Comparison of ENCODE assay signal across 25 cellular contexts in the genomic region with DNA sequence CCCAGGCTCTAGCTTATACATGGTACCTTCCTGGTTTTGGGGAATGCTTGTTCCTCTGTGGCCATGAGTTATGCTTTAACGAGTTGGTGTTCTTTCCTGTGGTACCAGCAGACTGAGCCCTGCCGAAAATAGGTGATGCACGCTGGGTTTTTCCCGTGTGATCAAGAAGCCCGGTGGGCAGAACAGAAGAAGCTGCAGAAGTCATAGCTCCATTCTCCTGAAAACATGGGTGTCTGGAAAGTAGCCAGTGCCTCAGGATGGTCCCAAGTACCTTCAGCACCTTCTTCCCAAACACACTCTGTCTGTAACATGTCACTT. TPM values are rescaled to one million over a fixed set of nuclear protein-coding genes. Genes with fewer than 3 reads are reported as not detected.
DNase-seq lines count a peak whose midpoint lies in the region; ATAC-seq, FAIRE-seq and TF ChIP-seq lines count a peak whose summit lies in the region.
"Had no signal": no experiment of that assay in that cellular context is flagged by ENCODE, and none has a peak within 500 bp of the region (broad histone marks: within the 10 kb centered on the region; RNA-seq: fewer than 3 reads in every experiment).

No MANE protein-coding gene starts in this region.

- H3K36me3 ChIP-seq in astrocyte (ENCODE audit: insufficient read depth, low read length), result peaks cover 4% of the 10 kb centered on the region

- peaks cover 31% of the 10 kb centered on the region for H3K4me1 Mint-ChIP-seq in activated naive CD8-positive, alpha-beta T cell treated with anti-CD3 and anti-CD28 coated beads, Interleukin-2, amount 50 U/mL, for 24 hours
- H3K4me1 Mint-ChIP-seq in activated naive CD8-positive, alpha-beta T cell treated with anti-CD3 and anti-CD28 coated beads for 36 hours, result peaks cover 21% of the 10 kb centered on the region
- peaks cover 68% of the 10 kb centered on the region for H3K4me1 Mint-ChIP-seq in HFFc6 (ENCODE audit: low read depth)
- peaks cover 33% of the 10 kb centered on the region for H3K4me1 Mint-ChIP-seq in astrocyte (ENCODE audit: low read depth, unreplicated experiment)
- peaks cover 42 to 66% of the 10 kb centered on the region in 2 donors for H3K4me1 Mint-ChIP-seq in stimulated activated naive B cell treated with anti-CD40 and anti-IgM and Interleukin-4, amounts not matched to agents 10 μg/mL and 1 μg/mL and 100 μg/mL, for 72 hours

- peak overlapping the region; percentile 65 for H3K27ac Mint-ChIP-seq in activated naive CD8-positive, alpha-beta T cell treated with anti-CD3 and anti-CD28 coated beads, Interleukin-2, amount 50 U/mL, for 24 hours
- H3K27ac Mint-ChIP-seq in activated naive CD8-positive, alpha-beta T cell treated with anti-CD3 and anti-CD28 coated beads for 36 hours, result no peak overlapping the region
- H3K27ac Mint-ChIP-seq in HFFc6 (peak overlapping the region; percentile 77), astrocyte (ENCODE audit: unreplicated experiment) (peak overlapping the region; percentile 59)
- peak overlapping the region; percentile 72 for H3K27ac Mint-ChIP-seq in stimulated activated naive B cell treated with anti-CD40 and anti-IgM and Interleukin-4, amounts not matched to agents 10 μg/mL and 1 μg/mL and 100 μg/mL, for 72 hours
- H3K27ac Mint-ChIP-seq: activated CD4-positive, alpha-beta T cell treated with anti-CD3 and anti-CD28 coated beads, Interleukin-2, amount 10 ng/mL, durations not matched to agents 24 days and 14 days; B cell; endodermal cell; type B pancreatic cell had no signal

- H3K4me3 ChIP-seq in astrocyte (ENCODE audit: insufficient read depth, low read depth, low read length), result no peak overlapping the region
- H3K4me3 ChIP-seq: A549, SJSA1, smooth muscle cell had no signal

- no peak overlapping the region for H3K9ac ChIP-seq in astrocyte (ENCODE audit: low read length)

- H3K4me2 ChIP-seq in astrocyte (ENCODE audit: low read length), result no peak overlapping the region
- H3K4me2 ChIP-seq: A549, smooth muscle cell had no signal

- no peak for TF ChIP-seq CTCF in HFFc6 (IDR thresholded peaks at IDR 0.05)
- no peak for TF ChIP-seq CTCF in astrocyte (IDR thresholded peaks at IDR 0.05; ENCODE audit: insufficient read depth, low read depth, low read length)

- H3K27me3 ChIP-seq in astrocyte (ENCODE audit: insufficient read depth, low read length), result no peaks in the 10 kb centered on the region
- H3K27me3 ChIP-seq: SJSA1 had no signal

- no peaks in the 10 kb centered on the region for H3K9me3 Mint-ChIP-seq in activated naive CD8-positive, alpha-beta T cell treated with anti-CD3 and anti-CD28 coated beads, Interleukin-2, amount 50 U/mL, for 24 hours
- H3K9me3 Mint-ChIP-seq in activated naive CD8-positive, alpha-beta T cell treated with anti-CD3 and anti-CD28 coated beads for 36 hours, result no peaks in the 10 kb centered on the region
- H3K9me3 Mint-ChIP-seq in HFFc6 (no peaks in the 10 kb centered on the region), astrocyte (ENCODE audit: unreplicated experiment) (no peaks in the 10 kb centered on the region)
- H3K9me3 Mint-ChIP-seq in stimulated activated naive B cell treated with anti-CD40 and anti-IgM and Interleukin-4, amounts not matched to agents 10 μg/mL and 1 μg/mL and 100 μg/mL, for 72 hours, result peaks cover 2 to 4% of the 10 kb centered on the region in 2 donors
- H3K9me3 Mint-ChIP-seq: activated CD4-positive, alpha-beta T cell treated with anti-CD3 and anti-CD28 coated beads, Interleukin-2, amount 10 ng/mL, durations not matched to agents 24 days and 14 days; activated T-helper 2 cell treated with anti-CD3 and anti-CD28 coated beads, Interferon-gamma antibody, Interleukin-2, Interleukin-4, amounts not matched to agents 10 μg/mL and 5 μg/mL and 100 μg/mL, durations not matched to agents 14 hours and 24 hours and 36 hours; endodermal cell; IgD-negative memory B cell; memory B cell; stimulated activated naive CD8-positive, alpha-beta T cell treated with anti-CD3 and anti-CD28 coated beads, Interleukin-15, Interleukin-2, amounts not matched to agents 100 ng/mL and 50 ng/mL, for 24 hours; type B pancreatic cell had no signal

- DNase-seq in activated naive CD8-positive, alpha-beta T cell treated with anti-CD3 and anti-CD28 coated beads, Interleukin-2, amount 50 U/mL, for 24 hours, result no peak
- DNase-seq in activated naive CD8-positive, alpha-beta T cell treated with anti-CD3 and anti-CD28 coated beads for 36 hours, result no peak
- DNase-seq in HFFc6, result no peak
- DNase-seq in astrocyte (ENCODE audit: low read depth), result no peak
- peak; percentile 44 for DNase-seq in stimulated activated naive B cell treated with anti-CD40 and anti-IgM and Interleukin-4, amounts not matched to agents 10 μg/mL and 1 μg/mL and 100 μg/mL, for 72 hours
- no peak for DNase-seq in DMS53 treated with DMSO at 0.1 percent for 48 hours (lab: John Stamatoyannopoulos, UW; ENCODE audit: unreplicated experiment)
- no peak for DNase-seq in NCI-H82 (lab: John Stamatoyannopoulos, UW)
- DNase-seq: activated CD4-positive, alpha-beta T cell treated with anti-CD3 and anti-CD28 coated beads, Interleukin-2, amount 10 ng/mL, durations not matched to agents 24 days and 14 days; cortex of kidney; endodermal cell; left cardiac atrium; NCI-H1105 treated with DMSO at 0.1 percent for 48 hours; NCI-H2081; NCI-H446 had no signal

- H3K27ac ChIP-seq in astrocyte (ENCODE audit: low read depth, low read length), result no peak overlapping the region
- H3K27ac ChIP-seq: A549, SJSA1 had no signal

- no peak overlapping the region for H3K4me3 Mint-ChIP-seq in activated naive CD8-positive, alpha-beta T cell treated with anti-CD3 and anti-CD28 coated beads, Interleukin-2, amount 50 U/mL, for 24 hours
- no peak overlapping the region for H3K4me3 Mint-ChIP-seq in activated naive CD8-positive, alpha-beta T cell treated with anti-CD3 and anti-CD28 coated beads for 36 hours
- H3K4me3 Mint-ChIP-seq in HFFc6 (0 out of 2 replicates have a peak overlapping the region, but pooled peaks have one; percentile 47), astrocyte (ENCODE audit: unreplicated experiment) (no peak overlapping the region)
- H3K4me3 Mint-ChIP-seq in stimulated activated naive B cell treated with anti-CD40 and anti-IgM and Interleukin-4, amounts not matched to agents 10 μg/mL and 1 μg/mL and 100 μg/mL, for 72 hours, result peak overlapping the region in 1 of 2 donors; percentile 60
- H3K4me3 Mint-ChIP-seq: activated CD4-positive, alpha-beta T cell treated with anti-CD3 and anti-CD28 coated beads, Interleukin-2, amount 10 ng/mL, durations not matched to agents 24 days and 14 days; B cell; endodermal cell; IgD-negative memory B cell; memory B cell; stimulated activated naive CD8-positive, alpha-beta T cell treated with anti-CD3 and anti-CD28 coated beads, Interleukin-15, Interleukin-2, amounts not matched to agents 100 ng/mL and 50 ng/mL, for 24 hours; type B pancreatic cell had no signal

- H3K9me3 ChIP-seq in astrocyte (ENCODE audit: insufficient read depth, low read depth, low read length), result no peaks in the 10 kb centered on the region
- H3K9me3 ChIP-seq: A549, SJSA1 had no signal

- no peak for ATAC-seq in activated naive CD8-positive, alpha-beta T cell treated with anti-CD3 and anti-CD28 coated beads, Interleukin-2, amount 50 U/mL, for 24 hours
- ATAC-seq in stimulated activated naive B cell treated with anti-CD40 and anti-IgM and Interleukin-4, amounts not matched to agents 10 μg/mL and 1 μg/mL and 100 μg/mL, for 72 hours (replicated peaks), result no peak
- no peak for ATAC-seq in GM19455 (IDR thresholded peaks at IDR 0.05; ENCODE audit: unreplicated experiment)
- ATAC-seq: A549 had no signal

- H4K20me1 ChIP-seq in astrocyte (ENCODE audit: insufficient read depth, low read length), result peaks cover 36% of the 10 kb centered on the region

- peaks cover 31% of the 10 kb centered on the region for H3K79me2 ChIP-seq in astrocyte (ENCODE audit: insufficient read depth, low read length)

- H3K36me3 Mint-ChIP-seq in activated naive CD8-positive, alpha-beta T cell treated with anti-CD3 and anti-CD28 coated beads, Interleukin-2, amount 50 U/mL, for 24 hours (ENCODE audit: low read depth), result peaks cover 2% of the 10 kb centered on the region
- peaks cover 2% of the 10 kb centered on the region for H3K36me3 Mint-ChIP-seq in activated naive CD8-positive, alpha-beta T cell treated with anti-CD3 and anti-CD28 coated beads for 36 hours
- H3K36me3 Mint-ChIP-seq in HFFc6 (ENCODE audit: low read depth) (peaks cover 19% of the 10 kb centered on the region; the same call in 1 of the 2 replicates), astrocyte (ENCODE audit: low read depth, unreplicated experiment) (peaks cover 11% of the 10 kb centered on the region)
- H3K36me3 Mint-ChIP-seq in stimulated activated naive B cell treated with anti-CD40 and anti-IgM and Interleukin-4, amounts not matched to agents 10 μg/mL and 1 μg/mL and 100 μg/mL, for 72 hours, result peaks cover 26 to 32% of the 10 kb centered on the region in 2 donors

- peaks cover 18% of the 10 kb centered on the region for H3K4me1 ChIP-seq in astrocyte (ENCODE audit: insufficient read depth, low read length)
- H3K4me1 ChIP-seq: A549 had no signal

- H3K27me3 Mint-ChIP-seq in activated naive CD8-positive, alpha-beta T cell treated with anti-CD3 and anti-CD28 coated beads, Interleukin-2, amount 50 U/mL, for 24 hours, result no peaks in the 10 kb centered on the region
- no peaks in the 10 kb centered on the region for H3K27me3 Mint-ChIP-seq in activated naive CD8-positive, alpha-beta T cell treated with anti-CD3 and anti-CD28 coated beads for 36 hours
- H3K27me3 Mint-ChIP-seq in HFFc6 (ENCODE audit: insufficient read depth) (no peaks in the 10 kb centered on the region), astrocyte (ENCODE audit: low read depth, unreplicated experiment) (no peaks in the 10 kb centered on the region)
- H3K27me3 Mint-ChIP-seq in stimulated activated naive B cell treated with anti-CD40 and anti-IgM and Interleukin-4, amounts not matched to agents 10 μg/mL and 1 μg/mL and 100 μg/mL, for 72 hours, result no peaks in the 10 kb centered on the region
- H3K27me3 Mint-ChIP-seq: activated CD4-positive, alpha-beta T cell treated with anti-CD3 and anti-CD28 coated beads, Interleukin-2, amount 10 ng/mL, durations not matched to agents 24 days and 14 days; B cell; IgD-negative memory B cell; memory B cell; stimulated activated naive CD8-positive, alpha-beta T cell treated with anti-CD3 and anti-CD28 coated beads, Interleukin-15, Interleukin-2, amounts not matched to agents 100 ng/mL and 50 ng/mL, for 24 hours; type B pancreatic cell had no signal

- H2AFZ ChIP-seq in astrocyte (ENCODE audit: low read depth, low read length), result no peak overlapping the region

- no peak for FAIRE-seq in astrocyte (lab: Jason Lieb, UNC)
- FAIRE-seq: A549, bronchial epithelial cell had no signal

RNA-seq across cellular contexts. Expression of a gene that starts 25.2 kb away (rescaled TPM):
- total RNA-seq in activated naive CD8-positive, alpha-beta T cell treated with anti-CD3 and anti-CD28 coated beads for 36 hours, result 10 to 100 TPM; 13.2 to 14.2 TPM
- 10 to 100 TPM; 15.7 to 22.4 (median 18.1) TPM for total RNA-seq in HFFc6 (2021; fragmentation: NEBNext Ultra II Directional; extraction: Animal tissue kit (Norgen Biotek cat#: 25700))
- 30.8 and 30.9 TPM in 2 replicates for total RNA-seq in astrocyte

RNA-seq across cellular contexts. Expression of a gene that starts 28.4 kb away (rescaled TPM):
- 10 to 100 TPM in 1 of 2 experiments, 1 to 10 TPM in 1; 9.4 to 10.9 TPM for total RNA-seq in activated naive CD8-positive, alpha-beta T cell treated with anti-CD3 and anti-CD28 coated beads for 36 hours
- 10 to 100 TPM in 1 of 6 experiments, 1 to 10 TPM in 5; 4.9 to 11.0 (median 8.2) TPM for total RNA-seq in HFFc6 (2021; fragmentation: NEBNext Ultra II Directional; extraction: Animal tissue kit (Norgen Biotek cat#: 25700))
- 5.7 and 7.6 TPM in 2 replicates for total RNA-seq in astrocyte

RNA-seq across cellular contexts. Expression of a gene that starts 39.2 kb away (rescaled TPM):
- total RNA-seq in activated naive CD8-positive, alpha-beta T cell treated with anti-CD3 and anti-CD28 coated beads for 36 hours, result 1 to 10 TPM; 2.1 to 2.2 TPM
- 1 to 10 TPM; 1.6 to 3.0 (median 2.7) TPM for total RNA-seq in HFFc6 (2021; fragmentation: NEBNext Ultra II Directional; extraction: Animal tissue kit (Norgen Biotek cat#: 25700))
- total RNA-seq in astrocyte, result 1.5 and 1.8 TPM in 2 replicates
